14 cellular contexts compared by ENCODE assay signal in the genomic region with DNA sequence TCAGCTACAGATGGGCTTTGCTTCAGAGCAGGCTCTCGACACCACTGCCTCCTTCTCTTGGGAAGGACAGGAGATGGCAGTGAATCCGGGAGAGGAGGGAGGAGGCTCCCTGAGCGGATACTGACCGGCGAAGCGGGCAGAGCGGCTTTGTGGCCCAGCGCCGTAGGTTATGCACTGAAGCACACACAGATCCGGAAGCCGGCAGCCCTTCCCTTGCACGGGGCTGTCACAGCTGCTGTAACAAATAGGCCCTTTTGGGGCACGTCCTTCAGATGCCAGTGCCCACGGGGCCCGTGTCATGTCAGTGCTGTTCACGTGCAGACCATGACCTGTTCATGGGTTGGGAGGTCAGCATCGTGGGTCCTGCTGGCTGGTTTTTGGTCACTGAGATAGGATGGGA.
DNase-seq lines count a peak whose midpoint lies in the region; ATAC-seq and TF ChIP-seq lines count a peak whose summit lies in the region.
"Had no signal": no experiment of that assay in that cellular context is flagged by ENCODE, and none has a peak within 500 bp of the region (broad histone marks: within the 10 kb centered on the region; RNA-seq: fewer than 3 reads in every experiment).

No MANE protein-coding gene starts in this region.

- ATAC-seq in activated CD4-positive, CD25-positive, alpha-beta regulatory T cell treated with anti-CD3 and anti-CD28 coated beads, Interleukin-2, amount 50 U/mL, for 24 hours, result peak; percentile 6 to 8
- ATAC-seq in activated naive CD4-positive, alpha-beta T cell treated with anti-CD3 and anti-CD28 coated beads, Interleukin-2, amount 50 U/mL, for 72 hours, result peak; percentile 4 to 67
- no peak for ATAC-seq in HG03196 (IDR thresholded peaks at IDR 0.05; ENCODE audit: unreplicated experiment)
- ATAC-seq in HG02938 (IDR thresholded peaks at IDR 0.05; ENCODE audit: unreplicated experiment), result no peak
- ATAC-seq: left lung had no signal

- H3K27me3 Mint-ChIP-seq in neural crest cell (ENCODE audit: low read depth), result no peaks in the 10 kb centered on the region

- H3K4me3 Mint-ChIP-seq in neural crest cell, result no peak overlapping the region

- no peaks in the 10 kb centered on the region for H3K9me3 ChIP-seq in KOPT-K1 (ENCODE audit: insufficient read depth, low read length, poor library complexity, severe bottlenecking)
- H3K9me3 ChIP-seq: left lung, SJSA1, vagina had no signal

- no peak for DNase-seq in activated CD4-positive, CD25-positive, alpha-beta regulatory T cell (lab: John Stamatoyannopoulos, UW)
- DNase-seq in activated naive CD4-positive, alpha-beta T cell treated with anti-CD3 and anti-CD28 coated beads, Interleukin-2, amount 50 U/mL, for 72 hours (ENCODE audit: low spot score in 2 of 2), result no peak
- DNase-seq in neural crest cell (ENCODE audit: low read depth, low spot score) (no peak), NCI-H187 (lab: John Stamatoyannopoulos, UW) (no peak)
- DNase-seq: Calu3, hypothalamus, NCI-H1105 had no signal

- peak overlapping the region; percentile 89 for H3K27ac ChIP-seq in KOPT-K1 (ENCODE audit: low read depth, low read length, poor library complexity, severe bottlenecking)
- H3K27ac ChIP-seq: left lung, SJSA1, vagina had no signal

- peaks cover 70% of the 10 kb centered on the region for H3K36me3 ChIP-seq in KOPT-K1 (ENCODE audit: insufficient read depth, low read length)

- H3K4me1 Mint-ChIP-seq in neural crest cell, result peaks cover 7% of the 10 kb centered on the region

- no peaks in the 10 kb centered on the region for H3K9me3 Mint-ChIP-seq in activated naive CD4-positive, alpha-beta T cell treated with anti-CD3 and anti-CD28 coated beads, Interleukin-2, amount 50 U/mL, for 72 hours
- H3K9me3 Mint-ChIP-seq in neural crest cell, result no peaks in the 10 kb centered on the region

- H3K27ac Mint-ChIP-seq in activated naive CD4-positive, alpha-beta T cell treated with anti-CD3 and anti-CD28 coated beads, Interleukin-2, amount 50 U/mL, for 72 hours, result peak overlapping the region; percentile 84 to 87
- peak overlapping the region; percentile 47 for H3K27ac Mint-ChIP-seq in neural crest cell (ENCODE audit: unreplicated experiment)

- peaks cover 25 to 31% of the 10 kb centered on the region in 2 donors for H3K36me3 Mint-ChIP-seq in activated naive CD4-positive, alpha-beta T cell treated with anti-CD3 and anti-CD28 coated beads, Interleukin-2, amount 50 U/mL, for 72 hours
- peaks cover 8% of the 10 kb centered on the region for H3K36me3 Mint-ChIP-seq in neural crest cell (ENCODE audit: low read depth)

- no peak for TF ChIP-seq CTCF in neural crest cell (conservative IDR thresholded peaks at IDR 0.05)

Comparison
In these comparisons a context has a peak if more than half of its experiments do, and no peak if none do; other contexts are left out.
1. ATAC-seq: peak in activated CD4-positive, CD25-positive, alpha-beta regulatory T cell treated with anti-CD3 and anti-CD28 coated beads, Interleukin-2, amount 50 U/mL, for 24 hours (2 of 2) and activated naive CD4-positive, alpha-beta T cell treated with anti-CD3 and anti-CD28 coated beads, Interleukin-2, amount 50 U/mL, for 72 hours (2 of 2); none in HG03196 (single experiment) and HG02938 (single experiment).